In the genomic region with DNA sequence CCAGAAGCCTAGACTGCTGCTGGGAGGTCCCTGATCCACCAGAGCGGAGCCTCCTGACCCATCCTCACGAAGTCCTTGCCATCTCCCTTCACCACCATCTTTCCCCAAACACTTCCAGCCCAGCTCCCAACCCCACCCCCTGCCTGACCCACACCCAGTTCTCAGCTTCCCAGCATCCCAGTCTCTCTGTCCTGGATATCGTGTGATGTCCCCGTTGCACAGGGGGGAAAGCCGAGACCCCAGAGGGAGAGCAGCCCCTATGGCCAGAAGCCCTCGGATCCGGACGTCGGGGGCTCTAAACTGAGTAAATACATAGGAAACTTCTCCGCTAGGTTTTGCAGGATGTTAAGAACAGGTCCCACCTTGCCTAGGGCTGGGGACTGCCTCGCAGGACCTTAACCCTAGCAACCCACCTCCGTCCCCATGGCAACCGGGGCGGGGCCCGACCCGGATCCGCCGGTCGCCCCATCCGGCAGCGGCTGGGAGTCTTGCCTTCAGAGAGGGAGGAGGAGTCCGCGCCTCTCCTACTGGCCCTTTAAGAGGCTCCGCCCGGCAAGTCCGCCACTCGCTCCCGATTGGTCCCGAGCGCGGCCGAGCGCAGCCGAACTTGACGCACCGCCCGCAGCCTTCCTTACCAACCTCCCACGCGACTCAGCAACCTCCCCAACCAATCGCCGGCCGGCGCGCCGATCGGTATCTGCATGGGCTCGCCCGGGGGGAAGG, we compare ENCODE assay signal across 8 cellular contexts. TPM values are rescaled to one million over a fixed set of nuclear protein-coding genes. Genes with fewer than 3 reads are reported as not detected.
A peak's percentile ranks its signal among the peaks of the same experiment; 100 is the strongest.
DNase-seq lines count a peak whose midpoint lies in the region; ATAC-seq, FAIRE-seq and TF ChIP-seq lines count a peak whose summit lies in the region.

No MANE protein-coding gene starts in this region.

- H3K79me2 ChIP-seq in OCI-LY1 (ENCODE audit: insufficient read depth, low read length) (no peaks in the 10 kb centered on the region), endothelial cell of umbilical vein (ENCODE audit: control insufficient read depth, insufficient read depth, low read length) (peaks cover 2% of the 10 kb centered on the region)

- H2AFZ ChIP-seq in OCI-LY1 (ENCODE audit: low read length), result peak overlapping the region; percentile 91
- peak overlapping the region; percentile 86 for H2AFZ ChIP-seq in endothelial cell of umbilical vein (ENCODE audit: low read depth, low read length)

- CTCF ChIA-PET in Calu3 (lab: Charles Lee), result no interaction called here
- CTCF ChIA-PET in endothelial cell of umbilical vein (lab: Charles Lee), result no interaction called here

- BruUV-seq in Calu3 (replicated peaks; lab: Mats Ljungman, UMichigan), result no TSS peak
- no TSS peak for BruUV-seq in endothelial cell of umbilical vein (replicated peaks; lab: Mats Ljungman, UMichigan)

- H3K4me3 ChIP-seq in OCI-LY1 (ENCODE audit: low read depth, low read length, poor library complexity, severe bottlenecking), result peak overlapping the region; percentile 65
- peak overlapping the region; percentile 26 to 33 (median 31) for H3K4me3 ChIP-seq in endothelial cell of umbilical vein (replicated peaks in 1 of 3; ENCODE audit: insufficient read depth in 1 of 3, low read depth in 1 of 3, low read length in 3 of 3)

- H3K4me1 Mint-ChIP-seq in Calu3 (ENCODE audit: low read depth, unreplicated experiment), result no peaks in the 10 kb centered on the region

- H3K27me3 ChIP-seq in OCI-LY1 (ENCODE audit: insufficient read depth, low read length) (peaks cover 6% of the 10 kb centered on the region; the same call in 1 of the 2 replicates), endothelial cell of umbilical vein (ENCODE audit: control insufficient read depth in 2 of 2, insufficient read depth in 2 of 2, low read length in 2 of 2) (no peaks in the 10 kb centered on the region)

- H3K36me3 ChIP-seq in OCI-LY1 (ENCODE audit: insufficient read depth, low read length) (peaks cover 18% of the 10 kb centered on the region), endothelial cell of umbilical vein (ENCODE audit: control insufficient read depth in 2 of 2, extremely low read depth in 1 of 2, insufficient read depth in 2 of 2, low read length in 2 of 2) (peaks cover 0 to 3% of the 10 kb centered on the region in 2 experiments)

- DNase-seq in Calu3 (peak; percentile 95), HuH-7.5 (ENCODE audit: low spot score) (peak; percentile 99), activated T-cell treated with anti-CD3 and anti-CD28 coated beads for 1 hour (ENCODE audit: low read depth) (peak; percentile 99), endothelial cell of umbilical vein (ENCODE audit: low read depth, low spot score) (peak; percentile 100), midbrain (lab: John Stamatoyannopoulos, UW) (peak; percentile 100)
- DNase-seq in stimulated activated CD8-positive, alpha-beta memory T cell treated with anti-CD3 and anti-CD28 coated beads, Interleukin-15, amount 100 ng/mL, for 4 hours (ENCODE audit: low read depth in 2 of 2), result peak; percentile 99

- H3K9me3 Mint-ChIP-seq in Calu3 (ENCODE audit: low read depth, unreplicated experiment), result no peaks in the 10 kb centered on the region

- H3K9me2 ChIP-seq in OCI-LY1 (ENCODE audit: low read depth, low read length), result no peaks in the 10 kb centered on the region

- no peaks in the 10 kb centered on the region for H3K27me3 Mint-ChIP-seq in Calu3 (ENCODE audit: unreplicated experiment)

- POLR2A ChIA-PET in endothelial cell of umbilical vein (lab: Charles Lee), result no interaction called here

- H3K9me1 ChIP-seq in endothelial cell of umbilical vein (replicated peaks; ENCODE audit: control insufficient read depth, extremely low read depth, insufficient read depth, low read length), result no peaks in the 10 kb centered on the region

- peak overlapping the region; percentile 72 for H3K4me3 Mint-ChIP-seq in Calu3 (ENCODE audit: low read depth, unreplicated experiment)

- dilution Hi-C loops in endothelial cell of umbilical vein (cut with MboI; ENCODE audit: extremely low pct_ligation_motif_present, low sequenced_read_pairs), result no loop called here

- no peak overlapping the region for H3K27ac ChIP-seq in OCI-LY1 (ENCODE audit: low read depth, low read length, poor library complexity, severe bottlenecking)
- H3K27ac ChIP-seq in endothelial cell of umbilical vein (ENCODE audit: insufficient read depth, low read depth, low read length), result peak overlapping the region; percentile 30

- TF ChIP-seq CTCF in Calu3 (IDR thresholded peaks at IDR 0.05; ENCODE audit: unreplicated experiment), result no peak
- TF ChIP-seq CTCF in OCI-LY1 (IDR thresholded peaks at IDR 0.05; ENCODE audit: low read length), result no peak
- TF ChIP-seq CTCF in endothelial cell of umbilical vein (IDR thresholded peaks at IDR 0.05; ENCODE audit: extremely low read depth in 1 of 2, insufficient read depth in 1 of 2, low read depth in 1 of 2, low read length in 2 of 2), result no peak

- FAIRE-seq in endothelial cell of umbilical vein (lab: Jason Lieb, UNC), result peak; percentile 99

- H3K9ac ChIP-seq in OCI-LY1 (ENCODE audit: low read length), result peak overlapping the region; percentile 56
- peak overlapping the region; percentile 38 for H3K9ac ChIP-seq in endothelial cell of umbilical vein (replicated peaks; ENCODE audit: extremely low read depth, insufficient read depth, low read length)

- H3K27ac Mint-ChIP-seq in Calu3 (ENCODE audit: unreplicated experiment), result peak overlapping the region; percentile 56

- no peaks in the 10 kb centered on the region for H4K20me1 ChIP-seq in OCI-LY1 (ENCODE audit: insufficient read depth, low read length)
- no peaks in the 10 kb centered on the region for H4K20me1 ChIP-seq in endothelial cell of umbilical vein (replicated peaks; ENCODE audit: control insufficient read depth, extremely low read depth, insufficient read depth, low read length)

- intact Hi-C loops in Calu3 (cut with micrococcal nuclease; ENCODE audit: unreplicated experiment), result no loop called here
- intact Hi-C loops in endothelial cell of umbilical vein (cut with micrococcal nuclease), result loop anchor here (1.0 to 5.0 kb wide), 5 partner anchors 15 to 100 kb away; a partner anchor contains a TSS

- H3K36me3 Mint-ChIP-seq in Calu3 (ENCODE audit: insufficient read depth, unreplicated experiment), result peaks cover 45% of the 10 kb centered on the region

- peaks cover 21% of the 10 kb centered on the region for H3K4me1 ChIP-seq in OCI-LY1 (ENCODE audit: insufficient read depth, low read length, severe bottlenecking)
- peaks cover 15% of the 10 kb centered on the region for H3K4me1 ChIP-seq in endothelial cell of umbilical vein (ENCODE audit: control insufficient read depth, extremely low read depth, insufficient read depth, low read length)

- H3K9me3 ChIP-seq in OCI-LY1 (ENCODE audit: low read length) (no peaks in the 10 kb centered on the region), endothelial cell of umbilical vein (replicated peaks; ENCODE audit: control insufficient read depth, insufficient read depth, low read length) (no peaks in the 10 kb centered on the region)

- TF ChIP-seq POLR2A in endothelial cell of umbilical vein (IDR thresholded peaks at IDR 0.05; ENCODE audit: low read depth, low read length), result no peak

- 0 out of 2 replicates have a peak, but pooled peaks cover 3% of the 10 kb centered on the region for H3F3A ChIP-seq in OCI-LY1 (ENCODE audit: insufficient read depth, low read length)

- H3K4me2 ChIP-seq in OCI-LY1 (ENCODE audit: low read length) (peak overlapping the region; percentile 99), endothelial cell of umbilical vein (ENCODE audit: insufficient read depth, low read length) (peak overlapping the region; percentile 84)

- peak; percentile 91 for ATAC-seq in GM21529 (IDR thresholded peaks at IDR 0.05; ENCODE audit: unreplicated experiment)

RNA-seq across cellular contexts. Expression of a gene that starts 0.5 kb away (rescaled TPM):
- total RNA-seq in Calu3 (2022) (58.1 and 58.4 TPM in 2 replicates), endothelial cell of umbilical vein (98.0 and 98.2 TPM in 2 replicates)
- 53.2 and 63.9 TPM in 2 replicates for polyA plus RNA-seq in endothelial cell of umbilical vein
- 43.3 and 57.2 TPM in 2 replicates for polyA plus RNA-seq in endothelial cell of umbilical vein (2011; cell fraction: cytosol; rRNA removed)
- 104 and 115 TPM in 2 replicates for polyA plus RNA-seq in endothelial cell of umbilical vein (2011; cell fraction: nucleus; rRNA removed)
- polyA plus RNA-seq in endothelial cell of umbilical vein (2012), result 55.7 and 69.0 TPM in 2 replicates
- polyA minus RNA-seq in endothelial cell of umbilical vein, result 14.0 and 17.1 TPM in 2 replicates
- 123 TPM for polyA minus RNA-seq in endothelial cell of umbilical vein (2011; cell fraction: cytosol; rRNA and poly(A)+ RNA removed)
- polyA minus RNA-seq in endothelial cell of umbilical vein (2011; cell fraction: nucleus; rRNA and poly(A)+ RNA removed), result 11.3 and 18.5 TPM in 2 replicates

RNA-seq across cellular contexts. Expression of a gene that starts 13.0 kb away (rescaled TPM):
- total RNA-seq in Calu3 (2022), result not detected in 2 replicates
- 6.6 and 7.1 TPM in 2 replicates for total RNA-seq in endothelial cell of umbilical vein
- 1.9 and 2.2 TPM in 2 replicates for polyA plus RNA-seq in endothelial cell of umbilical vein
- 1.9 and 2.1 TPM in 2 replicates for polyA plus RNA-seq in endothelial cell of umbilical vein (2011; cell fraction: cytosol; rRNA removed)
- polyA plus RNA-seq in endothelial cell of umbilical vein (2011; cell fraction: nucleus; rRNA removed), result 2.3 and 2.8 TPM in 2 replicates
- polyA plus RNA-seq in endothelial cell of umbilical vein (2012), result 1.1 and 1.5 TPM in 2 replicates
- 1.8 and 2.5 TPM in 2 replicates for polyA minus RNA-seq in endothelial cell of umbilical vein
- polyA minus RNA-seq in endothelial cell of umbilical vein (2011; cell fraction: cytosol; rRNA and poly(A)+ RNA removed), result 6.8 TPM
- polyA minus RNA-seq in endothelial cell of umbilical vein (2011; cell fraction: nucleus; rRNA and poly(A)+ RNA removed), result 0.43 and 0.63 TPM in 2 replicates

RNA-seq across cellular contexts. Expression of a gene that starts 14.9 kb away (rescaled TPM):
- total RNA-seq in Calu3 (2022) (95.2 and 105 TPM in 2 replicates), endothelial cell of umbilical vein (78.9 and 80.4 TPM in 2 replicates)
- polyA plus RNA-seq in endothelial cell of umbilical vein, result 51.7 and 66.9 TPM in 2 replicates
- polyA plus RNA-seq in endothelial cell of umbilical vein (2011; cell fraction: cytosol; rRNA removed), result 27.4 and 38.4 TPM in 2 replicates
- polyA plus RNA-seq in endothelial cell of umbilical vein (2011; cell fraction: nucleus; rRNA removed), result 102 and 113 TPM in 2 replicates
- polyA plus RNA-seq in endothelial cell of umbilical vein (2012), result 49.8 and 67.4 TPM in 2 replicates
- polyA minus RNA-seq in endothelial cell of umbilical vein, result 34.5 and 41.8 TPM in 2 replicates
- 649 TPM for polyA minus RNA-seq in endothelial cell of umbilical vein (2011; cell fraction: cytosol; rRNA and poly(A)+ RNA removed)
- 24.4 and 34.2 TPM in 2 replicates for polyA minus RNA-seq in endothelial cell of umbilical vein (2011; cell fraction: nucleus; rRNA and poly(A)+ RNA removed)

RNA-seq across cellular contexts. Expression of a gene that starts 33.3 kb away (rescaled TPM):
- total RNA-seq in Calu3 (2022) (1.4 and 2.7 TPM in 2 replicates), endothelial cell of umbilical vein (0.53 and 0.73 TPM in 2 replicates)
- polyA plus RNA-seq in endothelial cell of umbilical vein, result not detected in 2 replicates
- not detected in 2 replicates for polyA plus RNA-seq in endothelial cell of umbilical vein (2011; cell fraction: cytosol; rRNA removed)
- polyA plus RNA-seq in endothelial cell of umbilical vein (2011; cell fraction: nucleus; rRNA removed), result not detected in 2 replicates
- 0.83 TPM in 1 of 2 replicates, not detected in the other for polyA plus RNA-seq in endothelial cell of umbilical vein (2012)
- not detected in 2 replicates for polyA minus RNA-seq in endothelial cell of umbilical vein
- polyA minus RNA-seq in endothelial cell of umbilical vein (2011; cell fraction: cytosol; rRNA and poly(A)+ RNA removed), result not detected
- not detected in 2 replicates for polyA minus RNA-seq in endothelial cell of umbilical vein (2011; cell fraction: nucleus; rRNA and poly(A)+ RNA removed)

RNA-seq across cellular contexts. Expression of a gene that starts 34.4 kb away (rescaled TPM):
- 0.20 and 0.24 TPM in 2 replicates for total RNA-seq in Calu3 (2022)
- 2.9 and 3.4 TPM in 2 replicates for total RNA-seq in endothelial cell of umbilical vein
- 2.4 TPM in 2 replicates for polyA plus RNA-seq in endothelial cell of umbilical vein
- polyA plus RNA-seq in endothelial cell of umbilical vein (2011; cell fraction: cytosol; rRNA removed), result 1.3 and 1.6 TPM in 2 replicates
- polyA plus RNA-seq in endothelial cell of umbilical vein (2011; cell fraction: nucleus; rRNA removed), result 0.65 and 1.4 TPM in 2 replicates
- 1.3 and 2.0 TPM in 2 replicates for polyA plus RNA-seq in endothelial cell of umbilical vein (2012)
- polyA minus RNA-seq in endothelial cell of umbilical vein, result 0.95 and 1.2 TPM in 2 replicates
- polyA minus RNA-seq in endothelial cell of umbilical vein (2011; cell fraction: cytosol; rRNA and poly(A)+ RNA removed), result 3.9 TPM
- 0.24 and 0.38 TPM in 2 replicates for polyA minus RNA-seq in endothelial cell of umbilical vein (2011; cell fraction: nucleus; rRNA and poly(A)+ RNA removed)
